In genomic region chr10:12782537-12782936, GRCh38 we compare ENCODE assay signal across 8 cellular contexts.
DNase-seq lines count a peak whose midpoint lies in the region; ATAC-seq and TF ChIP-seq lines count a peak whose summit lies in the region.

No MANE protein-coding gene starts in this region.

- intact Hi-C loops in MCF 10A (cut with micrococcal nuclease): loop anchor here (1.0 to 5.0 kb wide), 2 partner anchors 120 to 290 kb away; no protein-coding TSS in a partner anchor

- no peak overlapping the region for H2BK120ac ChIP-seq in mesendoderm (ENCODE audit: low read depth, low read length)

- H3K27me3 ChIP-seq in mesendoderm (ENCODE audit: insufficient read depth, low read length, poor library complexity): no peaks in the 10 kb centered on the region

- no peak overlapping the region for H2BK5ac ChIP-seq in mesendoderm (ENCODE audit: low read length)

- H2BK15ac ChIP-seq in mesendoderm (replicated peaks; ENCODE audit: low read depth): no peak overlapping the region

- H3K27me3 Mint-ChIP-seq in MCF 10A (ENCODE audit: insufficient read depth, unreplicated experiment): no peaks in the 10 kb centered on the region

- H2AK5ac ChIP-seq in mesendoderm (ENCODE audit: low read length): no peak overlapping the region

- H3K4me3 ChIP-seq in mesendoderm (ENCODE audit: low read length): no peak overlapping the region

- TF ChIP-seq CTCF in AG09319 (IDR thresholded peaks at IDR 0.05; ENCODE audit: low read depth, low read length): peak; percentile 62
- TF ChIP-seq CTCF in MCF 10A (IDR thresholded peaks at IDR 0.05; ENCODE audit: unreplicated experiment): peak; percentile 61

- H3K4me1 Mint-ChIP-seq in MCF 10A (ENCODE audit: insufficient read depth, unreplicated experiment): no peaks in the 10 kb centered on the region

- H3K18ac ChIP-seq in mesendoderm (ENCODE audit: low read length): no peak overlapping the region

- H4K5ac ChIP-seq in mesendoderm (ENCODE audit: low read length): no peak overlapping the region

- no CpG with 5 or more reads among the region's 8 CpGs for WGBS in mesendoderm (ENCODE audit: extremely low coverage, insufficient coverage, low lambda C conversion rate)

- no peak overlapping the region for H3K4ac ChIP-seq in mesendoderm (ENCODE audit: low read depth, low read length)

- H3K27ac ChIP-seq in mesendoderm (ENCODE audit: low read depth, low read length): no peak overlapping the region

- no TSS peak for BruUV-seq in MCF 10A (replicated peaks; lab: Mats Ljungman, UMichigan)

- H3K4me1 ChIP-seq in mesendoderm (ENCODE audit: control insufficient read depth, low read depth, low read length): no peaks in the 10 kb centered on the region

- no peaks in the 10 kb centered on the region for H3K79me2 ChIP-seq in mesendoderm (ENCODE audit: control insufficient read depth, insufficient read depth, low read length)

- H3K27ac Mint-ChIP-seq in MCF 10A (ENCODE audit: low read depth, unreplicated experiment): no peak overlapping the region

- no peak for ATAC-seq in HG03565 (IDR thresholded peaks at IDR 0.05; ENCODE audit: unreplicated experiment)
- no peak for ATAC-seq in GM21737 (IDR thresholded peaks at IDR 0.05; ENCODE audit: unreplicated experiment)

- DNase-seq in AG09319 (ENCODE audit: extremely low read depth, low read depth) (no peak), GM19240 (ENCODE audit: insufficient read length, low spot score) (peak; percentile 9), RKO (ENCODE audit: low spot score) (peak; percentile 78), MCF 10A (ENCODE audit: unreplicated experiment) (peak; percentile 56), mesendoderm (peak; percentile 64), DMS79 (lab: John Stamatoyannopoulos, UW) (no peak)

- H3K79me1 ChIP-seq in mesendoderm (ENCODE audit: low read length): no peaks in the 10 kb centered on the region

- POLR2A ChIA-PET in MCF 10A (lab: Yijun Ruan, JAX): interaction anchor here (0.5 to 0.7 kb wide), 2 partner anchors 35 to 120 kb away, joined by 3 read pairs; no protein-coding TSS in a partner anchor

- H3K4me2 ChIP-seq in mesendoderm (ENCODE audit: low read length): no peak overlapping the region

- H3K9ac ChIP-seq in mesendoderm (ENCODE audit: low read length): no peak overlapping the region

- H3K23ac ChIP-seq in mesendoderm (ENCODE audit: low read length): no peak overlapping the region

- no peak overlapping the region for H3K56ac ChIP-seq in mesendoderm (ENCODE audit: low read length)

- no peak overlapping the region for H4K8ac ChIP-seq in mesendoderm (ENCODE audit: low read depth, low read length)

- H3K9me3 Mint-ChIP-seq in MCF 10A (ENCODE audit: unreplicated experiment): no peaks in the 10 kb centered on the region

- no peaks in the 10 kb centered on the region for H3K36me3 ChIP-seq in mesendoderm (ENCODE audit: control insufficient read depth, insufficient read depth, low read length)

- no peaks in the 10 kb centered on the region for H3K36me3 Mint-ChIP-seq in MCF 10A (ENCODE audit: insufficient read depth, unreplicated experiment)

- no peak overlapping the region for H3K4me3 Mint-ChIP-seq in MCF 10A (ENCODE audit: unreplicated experiment)

- CTCF ChIA-PET in MCF 10A (lab: Yijun Ruan, JAX): interaction anchor here (0.6 to 2.6 kb wide), 20 partner anchors 11 to 317 kb away, joined by 3 to 16 read pairs (median 4); partner anchors contain the start of gene OPTN

Comparison
In these comparisons a context has a peak if more than half of its experiments do, and no peak if none do; other contexts are left out.
1. DNase-seq: peak in GM19240 (single experiment), RKO (single experiment), MCF 10A (single experiment) and mesendoderm (single experiment); none in AG09319 (single experiment) and DMS79 (single experiment).